ENCODE assay signal across 25 cellular contexts in genomic region chr20:63081351-63081750, GRCh38.
"Had no signal": no experiment of that assay in that cellular context is flagged by ENCODE, and none has a peak within 500 bp of the region (broad histone marks: within the 10 kb centered on the region; RNA-seq: fewer than 3 reads in every experiment).

No MANE protein-coding gene starts in this region.

- H3K9ac ChIP-seq: neural progenitor cell had no signal

- DNase-seq: activated CD4-positive, alpha-beta memory T cell treated with anti-CD3 and anti-CD28 coated beads for 36 hours; activated CD4-positive, alpha-beta T cell treated with anti-CD3 and anti-CD28 coated beads, Interleukin-2, amount 10 ng/mL, durations not matched to agents 24 days and 14 days; activated CD4-positive, CD25-positive, alpha-beta regulatory T cell treated with anti-CD3 and anti-CD28 coated beads, Interleukin-2, amount 50 U/mL, for 72 hours; activated gamma-delta T cell treated with Interleukin-2 at 50 U/mL for 16 hours; activated T-cell treated with anti-CD3 and anti-CD28 coated beads, Interleukin-2, amount 50 U/mL, for 1 hour; effector CD8-positive, alpha-beta T cell; esophagus squamous epithelium; foreskin melanocyte; naive thymus-derived CD4-positive, alpha-beta T cell; occipital lobe; small intestine; stimulated activated CD4-positive, alpha-beta T cell treated with anti-CD3 and anti-CD28 coated beads, Interleukin-2, amount 100 ng/mL, for 24 hours; stimulated activated naive CD4-positive, alpha-beta T cell; SW 1271; T-helper 9 cell had no signal

- H3K36me3 ChIP-seq: breast epithelium, esophagus squamous epithelium, neural progenitor cell, suprapubic skin, tibial artery had no signal

- H2AFZ ChIP-seq: neural progenitor cell had no signal

- ATAC-seq: activated naive CD4-positive, alpha-beta T cell treated with anti-CD3 and anti-CD28 coated beads, Interleukin-2, amount 50 U/mL, for 72 hours; naive thymus-derived CD4-positive, alpha-beta T cell; sciatic nerve had no signal

- H3K27ac ChIP-seq: breast epithelium, epithelial cell of prostate, esophagus squamous epithelium, neural progenitor cell, suprapubic skin, tibial artery had no signal

- FAIRE-seq: colon, endometrium, islet of Langerhans, small intestine had no signal

- H3K4me3 ChIP-seq: breast epithelium, esophagus squamous epithelium, neural progenitor cell, suprapubic skin, tibial artery had no signal

- H3K4me2 ChIP-seq: neural progenitor cell had no signal

- H3K4me1 ChIP-seq: breast epithelium, esophagus squamous epithelium, neural progenitor cell, suprapubic skin, tibial artery had no signal
